8 cellular contexts compared by ENCODE assay signal in the genomic region with DNA sequence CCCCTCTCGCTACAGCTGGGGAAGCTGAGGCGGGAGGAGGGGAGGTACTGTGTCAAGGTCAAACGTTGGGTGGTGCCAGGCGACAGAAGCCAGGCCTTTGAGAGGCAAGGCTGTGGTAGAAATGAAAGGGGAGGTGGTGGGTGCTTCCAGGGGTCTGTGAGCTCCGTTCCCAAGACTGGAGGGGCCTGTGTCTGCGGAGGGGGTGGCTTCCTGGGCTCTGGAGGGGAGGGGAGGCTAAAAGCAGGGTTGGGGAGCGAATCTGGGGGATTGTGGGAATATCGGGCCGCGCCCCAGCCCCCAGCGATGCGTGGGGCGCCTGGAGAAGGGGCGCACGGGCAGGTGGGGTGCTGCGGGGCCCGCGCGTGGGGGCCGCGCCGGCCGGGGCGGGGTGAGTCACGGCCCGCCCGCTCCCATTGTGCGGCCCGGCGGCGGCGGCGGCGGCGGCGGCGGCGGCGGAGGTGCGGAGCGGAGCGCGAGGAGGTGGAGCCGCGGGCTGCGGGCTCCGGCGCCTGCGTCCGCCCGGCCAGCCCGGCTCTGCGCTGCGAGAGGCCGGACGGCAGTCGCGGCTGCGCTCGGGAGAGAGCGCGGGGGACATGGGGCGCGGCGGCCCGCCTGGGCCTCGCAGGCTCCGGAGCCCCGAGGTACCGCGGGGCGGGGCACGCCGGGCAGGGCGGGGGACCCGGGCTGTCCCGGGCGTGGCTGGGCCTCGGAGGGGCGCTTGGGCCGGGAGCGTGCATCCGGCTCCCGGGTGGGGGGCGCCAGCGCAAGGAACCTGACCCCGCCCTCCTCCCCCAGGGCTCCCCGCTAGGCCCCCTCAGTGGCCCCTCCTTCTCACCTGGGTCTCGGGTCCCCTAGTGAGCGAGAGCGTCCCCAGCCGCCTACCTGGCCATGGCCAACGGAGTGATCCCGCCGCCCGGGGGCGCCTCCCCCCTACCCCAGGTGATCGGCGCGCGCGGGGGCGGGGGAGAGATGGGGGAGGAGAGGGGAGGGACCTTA. TPM values are rescaled to one million over a fixed set of nuclear protein-coding genes. Genes with fewer than 3 reads are reported as not detected.
DNase-seq lines count a peak whose midpoint lies in the region; ATAC-seq lines count a peak whose summit lies in the region.

Gene SLC4A3 (plus strand): TSS at position 526 of the 996 bp plus-strand sequence. CDS start 363 bp downstream, at position 889.

- peak within 1 kb of the TSS; percentile 65 for H3K4me3 ChIP-seq in thymus (ENCODE audit: low read length)

- DNase-seq in NCI-H1417 (lab: John Stamatoyannopoulos, UW) (peak in 2 of 3 experiments; percentile 62 to 69), NCI-H1417 treated with DMSO at 0.1 percent for 48 hours (lab: John Stamatoyannopoulos, UW) (no peak), NCI-H460 (ENCODE audit: extremely low read depth, low read depth) (peak; percentile 15), caudate nucleus (lab: John Stamatoyannopoulos, UW) (peak in 9 of 61 donors; percentile 11 to 58 (median 30)), kidney glomerular epithelial cell (lab: John Stamatoyannopoulos, UW) (peak; percentile 1)

- no peaks in the 10 kb centered on the region for H3K36me3 ChIP-seq in thymus (ENCODE audit: control insufficient read depth, insufficient read depth)

- peaks cover 15% of the 10 kb centered on the region for H3K27me3 ChIP-seq in thymus (ENCODE audit: control insufficient read depth, insufficient read depth)

- H3K9me3 ChIP-seq in thymus (ENCODE audit: control insufficient read depth) = no peaks in the 10 kb centered on the region

- H3K27ac ChIP-seq in caudate nucleus (ENCODE audit: low read depth, low read length) (peak within 1 kb of the TSS; percentile 67), thymus (ENCODE audit: low read depth) (no peak within 1 kb of the TSS)

- ATAC-seq in HG02973 (IDR thresholded peaks at IDR 0.05; ENCODE audit: unreplicated experiment) (no peak), HG02852 (IDR thresholded peaks at IDR 0.05; ENCODE audit: unreplicated experiment) (no peak)

- peaks cover 9% of the 10 kb centered on the region for H3K4me1 ChIP-seq in thymus (ENCODE audit: control insufficient read depth, insufficient read depth, low read length)

- WGBS in thymus = 6% methylated on average over 103 of the region's 103 CpGs

RNA-seq across cellular contexts. Expression of gene SLC4A3, which starts in this region (rescaled TPM):
- 0.97 and 1.3 TPM in 2 replicates for total RNA-seq in NCI-H460 (2014; rRNA removed; shearing (Covaris generic))
- polyA plus RNA-seq in NCI-H460 (2014; cell fraction: nucleus; rRNA removed) = 2.0 and 2.4 TPM in 2 replicates
- 6.9 TPM for polyA plus RNA-seq in thymus
